Comparison of ENCODE assay signal across 13 cellular contexts in the genomic region with DNA sequence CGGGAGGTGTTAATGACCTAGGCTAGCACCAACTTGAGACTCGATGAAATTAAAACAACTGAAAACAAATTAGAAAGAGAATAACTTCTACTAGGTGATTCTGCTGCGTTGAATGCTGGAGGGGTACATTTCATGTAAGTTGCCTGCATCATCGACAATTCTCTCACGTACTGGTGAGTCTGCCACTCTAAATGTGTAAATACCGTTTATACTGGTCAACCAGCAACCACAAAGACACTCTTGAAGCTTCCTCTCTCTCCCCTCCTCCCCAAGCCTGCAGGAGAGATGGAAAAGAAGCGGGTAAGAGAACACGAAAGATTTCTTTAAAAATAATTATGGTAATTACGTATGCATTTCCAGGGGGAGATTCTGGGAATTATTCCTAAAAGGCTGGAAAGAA.
DNase-seq lines count a peak whose midpoint lies in the region; ATAC-seq and TF ChIP-seq lines count a peak whose summit lies in the region.
"Had no signal": no experiment of that assay in that cellular context is flagged by ENCODE, and none has a peak within 500 bp of the region (broad histone marks: within the 10 kb centered on the region; RNA-seq: fewer than 3 reads in every experiment).

No MANE protein-coding gene starts in this region.

- H4K20me1 ChIP-seq in BLaER1 treated with 17β-estradiol and CSF1 and Interleukin-3, amounts not matched to agents 10 nM and 100 nM = no peaks in the 10 kb centered on the region
- H4K20me1 ChIP-seq in mammary epithelial cell (ENCODE audit: insufficient read depth, low read length) = no peaks in the 10 kb centered on the region

- TF ChIP-seq CTCF in mammary epithelial cell (conservative IDR thresholded peaks at IDR 0.05 in 1 of 2, IDR thresholded peaks at IDR 0.05 in 1 of 2; ENCODE audit: extremely low read depth in 1 of 2, insufficient read depth in 1 of 2, low read depth in 1 of 2, low read length in 2 of 2) = no peak

- intact Hi-C loops in mammary epithelial cell (cut with micrococcal nuclease) = loop anchor here (10.0 kb wide), 1 partner anchor 78 kb away; a partner anchor contains a TSS

- peaks cover 0 to 8% (median 2%) of the 10 kb centered on the region in 7 donors for H3K9me3 Mint-ChIP-seq in naive B cell

- H3K4me3 Mint-ChIP-seq in naive B cell = peak overlapping the region in 7 of 8 donors; percentile 42 to 93 (median 75)

- H3K27me3 Mint-ChIP-seq in naive B cell = no peaks in the 10 kb centered on the region

- dilution Hi-C loops in mammary epithelial cell (cut with HindIII; ENCODE audit: low sequenced_read_pairs) = no loop called here

- H3K36me3 ChIP-seq in BLaER1 treated with 17β-estradiol and CSF1 and Interleukin-3, amounts not matched to agents 10 nM and 100 nM = no peaks in the 10 kb centered on the region
- no peaks in the 10 kb centered on the region for H3K36me3 ChIP-seq in mammary epithelial cell (ENCODE audit: insufficient read depth, low read length)
- H3K36me3 ChIP-seq: lower lobe of right lung, prostate gland had no signal

- peaks cover 76 to 100% (median 80%) of the 10 kb centered on the region in 10 experiments for H3K4me1 ChIP-seq in BLaER1 treated with 17β-estradiol and CSF1 and Interleukin-3, amounts not matched to agents 10 nM and 100 nM
- peaks cover 14% of the 10 kb centered on the region for H3K4me1 ChIP-seq in mammary epithelial cell (ENCODE audit: insufficient read depth, low read length)
- H3K4me1 ChIP-seq: prostate gland had no signal

- H3K36me3 Mint-ChIP-seq in naive B cell = no peaks in the 10 kb centered on the region

- CTCF ChIA-PET in mammary epithelial cell (lab: Charles Lee; ENCODE audit: low non-redundant PET) = no interaction called here

- H3K4me2 ChIP-seq in BLaER1 treated with 17β-estradiol and CSF1 and Interleukin-3, amounts not matched to agents 10 nM and 100 nM = peak overlapping the region; percentile 81 to 97 (median 92)
- peak overlapping the region; percentile 69 for H3K4me2 ChIP-seq in mammary epithelial cell (ENCODE audit: insufficient read depth, low read depth, low read length)

- peak overlapping the region; percentile 30 to 63 (median 51); a peak in 19 of 20 replicates for H3K4me3 ChIP-seq in BLaER1 treated with 17β-estradiol and CSF1 and Interleukin-3, amounts not matched to agents 10 nM and 100 nM
- H3K4me3 ChIP-seq in mammary epithelial cell (replicated peaks in 1 of 3; ENCODE audit: insufficient read depth in 1 of 3, low read depth in 2 of 3, low read length in 3 of 3) = no peak overlapping the region

- H3K79me2 ChIP-seq in mammary epithelial cell (ENCODE audit: insufficient read depth, low read length) = no peaks in the 10 kb centered on the region

- peaks cover 0 to 10% (median 0%) of the 10 kb centered on the region in 11 experiments; a peak in 4 of 22 replicates for H3K9me3 ChIP-seq in BLaER1 treated with 17β-estradiol and CSF1 and Interleukin-3, amounts not matched to agents 10 nM and 100 nM (replicated peaks in 1 of 11)
- H3K9me3 ChIP-seq in mammary epithelial cell (replicated peaks; ENCODE audit: insufficient read depth, low read length) = no peaks in the 10 kb centered on the region
- H3K9me3 ChIP-seq: lower lobe of right lung, prostate gland had no signal

- no peak for ATAC-seq in naive B cell (ENCODE audit: low read depth in 2 of 2)
- no peak for ATAC-seq in HG02610 (IDR thresholded peaks at IDR 0.05; ENCODE audit: unreplicated experiment)

- in situ Hi-C loops in mammary epithelial cell (cut with MboI; ENCODE audit: low sequenced_read_pairs in 2 of 2) = no loop called here

- no TSS peak for BruUV-seq in mammary epithelial cell (replicated peaks; lab: Mats Ljungman, UMichigan)

- peaks cover 39 to 66% (median 49%) of the 10 kb centered on the region in 3 donors for H3K4me1 Mint-ChIP-seq in naive B cell

- WGBS in mammary epithelial cell (ENCODE audit: low coverage, missing lambda C conversion rate) = 42% methylated on average over 8 of the region's 9 CpGs

- peak overlapping the region in 4 of 6 donors; percentile 21 to 61 (median 34) for H3K27ac Mint-ChIP-seq in naive B cell

- no peaks in the 10 kb centered on the region for H3K27me3 ChIP-seq in BLaER1 treated with 17β-estradiol and CSF1 and Interleukin-3, amounts not matched to agents 10 nM and 100 nM
- no peaks in the 10 kb centered on the region for H3K27me3 ChIP-seq in mammary epithelial cell (ENCODE audit: insufficient read depth, low read length)

- peak; percentile 32 for DNase-seq in NCI-H2227 (lab: John Stamatoyannopoulos, UW; ENCODE audit: unreplicated experiment)
- DNase-seq in mammary epithelial cell = no peak
- no peak for DNase-seq in naive B cell
- no peak for DNase-seq in COR-L47 (lab: John Stamatoyannopoulos, UW)
- DNase-seq in DMS79 (lab: John Stamatoyannopoulos, UW) = no peak
- no peak for DNase-seq in NCI-H774 (lab: John Stamatoyannopoulos, UW)
- DNase-seq: NCI-H1105 treated with DMSO at 0.1 percent for 48 hours; SIG-M5; stimulated activated CD4-positive, alpha-beta T cell treated with anti-CD3 and anti-CD28 coated beads, Interleukin-2, amount 100 ng/mL, for 24 hours had no signal

- peak overlapping the region in 8 of 11 experiments; percentile 49 to 74 (median 70); a peak in 15 of 22 replicates for H3K27ac ChIP-seq in BLaER1 treated with 17β-estradiol and CSF1 and Interleukin-3, amounts not matched to agents 10 nM and 100 nM
- no peak overlapping the region for H3K27ac ChIP-seq in mammary epithelial cell (ENCODE audit: insufficient read depth, low read depth, low read length)

- peak overlapping the region; percentile 59 for H2AFZ ChIP-seq in mammary epithelial cell (ENCODE audit: low read depth, low read length)

- H3K9ac ChIP-seq in BLaER1 treated with 17β-estradiol and CSF1 and Interleukin-3, amounts not matched to agents 10 nM and 100 nM = peak overlapping the region in 8 of 11 experiments; percentile 11 to 67 (median 57); a peak in 11 of 22 replicates
- no peak overlapping the region for H3K9ac ChIP-seq in mammary epithelial cell (ENCODE audit: insufficient read depth, low read length)

Comparison
In these comparisons a context has a peak if more than half of its experiments do, and no peak if none do; other contexts are left out.
1. H3K4me3 ChIP-seq: peak in BLaER1 treated with 17β-estradiol and CSF1 and Interleukin-3, amounts not matched to agents 10 nM and 100 nM (10 of 10); none in mammary epithelial cell (0 of 3).